Comparison of ENCODE assay signal across 17 cellular contexts in the genomic region with DNA sequence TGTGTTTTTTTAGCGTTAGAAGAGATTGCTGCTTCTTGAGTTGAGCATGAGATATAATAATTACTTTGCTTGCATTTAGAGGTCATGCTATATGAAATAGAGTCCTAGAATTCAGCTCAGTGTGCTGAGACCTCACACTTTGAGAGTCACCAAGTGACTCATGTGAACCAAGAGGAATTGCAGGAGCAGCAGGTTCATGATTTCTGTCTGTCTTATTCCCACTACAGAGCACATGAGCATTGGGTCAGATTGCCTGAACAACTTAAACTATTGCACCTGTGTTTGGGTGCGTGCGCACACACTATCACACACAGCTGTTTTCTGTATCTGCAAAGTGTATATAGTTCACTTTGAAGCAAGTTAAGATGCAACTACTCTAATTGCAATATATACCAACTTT.
DNase-seq lines count a peak whose midpoint lies in the region; ATAC-seq, FAIRE-seq and TF ChIP-seq lines count a peak whose summit lies in the region.
"Had no signal": no experiment of that assay in that cellular context is flagged by ENCODE, and none has a peak within 500 bp of the region (broad histone marks: within the 10 kb centered on the region; RNA-seq: fewer than 3 reads in every experiment).

No MANE protein-coding gene starts in this region.

- 63 to 75% (median 65%) methylated on average over 3 of the region's 3 CpGs for WGBS in psoas muscle, 3 donors

- intact Hi-C loops in psoas muscle (cut with DNase I) = no loop called here
- intact Hi-C loops in activated CD4-positive, alpha-beta T cell treated with anti-CD3 and anti-CD28 coated beads for 36 hours (cut with DNase I, micrococcal nuclease) = no loop called here

- no peaks in the 10 kb centered on the region for H3K36me3 ChIP-seq in bronchial epithelial cell (ENCODE audit: control insufficient read depth, insufficient read depth, low read length)
- H3K36me3 ChIP-seq in psoas muscle (ENCODE audit: insufficient read depth in 1 of 2, low read depth in 1 of 2) = no peaks in the 10 kb centered on the region
- H3K36me3 ChIP-seq: BE2C, HAP-1 had no signal

- peak overlapping the region; percentile 24 for H3K27ac ChIP-seq in psoas muscle
- H3K27ac ChIP-seq: A549, C4-2B, HL-60 had no signal

- ATAC-seq in esophagus mucosa (peak; percentile 50), psoas muscle (peak; percentile 65 to 82 (median 76))
- ATAC-seq in activated CD4-positive, alpha-beta T cell treated with anti-CD3 and anti-CD28 coated beads for 36 hours = no peak
- ATAC-seq: A549, GM12878 had no signal

- H3K4me3 Mint-ChIP-seq in nephron = no peak overlapping the region
- no peak overlapping the region for H3K4me3 Mint-ChIP-seq in activated CD4-positive, alpha-beta T cell treated with anti-CD3 and anti-CD28 coated beads for 36 hours
- H3K4me3 Mint-ChIP-seq: CD4-positive, alpha-beta memory T cell had no signal

- TF ChIP-seq CTCF in bronchial epithelial cell (IDR thresholded peaks at IDR 0.05; ENCODE audit: insufficient read depth, low read length, severe bottlenecking) (no peak), nephron (IDR thresholded peaks at IDR 0.05; ENCODE audit: unreplicated experiment in 3 of 3) (no peak), psoas muscle (IDR thresholded peaks at IDR 0.05) (no peak)

- H3K9me3 Mint-ChIP-seq in nephron = no peaks in the 10 kb centered on the region
- H3K9me3 Mint-ChIP-seq in activated CD4-positive, alpha-beta T cell treated with anti-CD3 and anti-CD28 coated beads for 36 hours (ENCODE audit: low read depth) = no peaks in the 10 kb centered on the region
- H3K9me3 Mint-ChIP-seq: CD4-positive, alpha-beta memory T cell had no signal

- H3K4me1 ChIP-seq in psoas muscle = peaks cover 41% of the 10 kb centered on the region
- H3K4me1 ChIP-seq: A549, BE2C had no signal

- no peak overlapping the region for H3K4me3 ChIP-seq in bronchial epithelial cell (ENCODE audit: low read depth, low read length)
- H3K4me3 ChIP-seq in psoas muscle = no peak overlapping the region
- H3K4me3 ChIP-seq: A549, GM12878, HAP-1 had no signal

- CTCF ChIA-PET in activated CD4-positive, alpha-beta T cell treated with anti-CD3 and anti-CD28 coated beads for 36 hours (lab: Charles Lee) = no interaction called here

- H3K36me3 Mint-ChIP-seq in nephron (ENCODE audit: low read depth) = no peaks in the 10 kb centered on the region
- H3K36me3 Mint-ChIP-seq in activated CD4-positive, alpha-beta T cell treated with anti-CD3 and anti-CD28 coated beads for 36 hours (ENCODE audit: low read depth) = no peaks in the 10 kb centered on the region
- H3K36me3 Mint-ChIP-seq: CD4-positive, alpha-beta memory T cell had no signal

- peak; percentile 44 for DNase-seq in bronchial epithelial cell (ENCODE audit: low read depth)
- DNase-seq in psoas muscle = no peak
- no peak for DNase-seq in NCI-H446 treated with DMSO at 0.1 percent for 48 hours (lab: John Stamatoyannopoulos, UW)
- no peak for DNase-seq in NCI-H748 (lab: John Stamatoyannopoulos, UW; ENCODE audit: unreplicated experiment)
- no peak for DNase-seq in activated CD4-positive, alpha-beta T cell treated with anti-CD3 and anti-CD28 coated beads for 36 hours
- no peak for DNase-seq in NCI-H2171 (lab: John Stamatoyannopoulos, UW)
- DNase-seq: BE2C; CD4-positive, alpha-beta memory T cell; DMS79 had no signal

- FAIRE-seq in bronchial epithelial cell (lab: Jason Lieb, UNC) = no peak
- FAIRE-seq: A549, GM12878, GM18507 had no signal

- no peaks in the 10 kb centered on the region for H3K9me3 ChIP-seq in psoas muscle
- H3K9me3 ChIP-seq: A549, BE2C, HAP-1 had no signal

- H3K27ac Mint-ChIP-seq in nephron = peak overlapping the region in 2 of 3 experiments; percentile 6 to 18
- no peak overlapping the region for H3K27ac Mint-ChIP-seq in activated CD4-positive, alpha-beta T cell treated with anti-CD3 and anti-CD28 coated beads for 36 hours
- H3K27ac Mint-ChIP-seq: CD4-positive, alpha-beta memory T cell had no signal

- no peaks in the 10 kb centered on the region for H3K27me3 Mint-ChIP-seq in nephron (ENCODE audit: low read depth)
- H3K27me3 Mint-ChIP-seq in activated CD4-positive, alpha-beta T cell treated with anti-CD3 and anti-CD28 coated beads for 36 hours = peaks cover 8% of the 10 kb centered on the region

- POLR2A ChIA-PET in activated CD4-positive, alpha-beta T cell treated with anti-CD3 and anti-CD28 coated beads for 36 hours (lab: Charles Lee) = no interaction called here

- peaks cover 58% of the 10 kb centered on the region for H3K4me1 Mint-ChIP-seq in nephron
- no peaks in the 10 kb centered on the region for H3K4me1 Mint-ChIP-seq in activated CD4-positive, alpha-beta T cell treated with anti-CD3 and anti-CD28 coated beads for 36 hours
- H3K4me1 Mint-ChIP-seq: CD4-positive, alpha-beta memory T cell had no signal

- H3K27me3 ChIP-seq in bronchial epithelial cell (ENCODE audit: control insufficient read depth, insufficient read depth, low read length) (no peaks in the 10 kb centered on the region), psoas muscle (ENCODE audit: insufficient read depth in 3 of 3, low read length in 2 of 3) (no peaks in the 10 kb centered on the region)
- H3K27me3 ChIP-seq: BE2C had no signal
